Comparison of ENCODE assay signal across 8 cellular contexts in the genomic region with DNA sequence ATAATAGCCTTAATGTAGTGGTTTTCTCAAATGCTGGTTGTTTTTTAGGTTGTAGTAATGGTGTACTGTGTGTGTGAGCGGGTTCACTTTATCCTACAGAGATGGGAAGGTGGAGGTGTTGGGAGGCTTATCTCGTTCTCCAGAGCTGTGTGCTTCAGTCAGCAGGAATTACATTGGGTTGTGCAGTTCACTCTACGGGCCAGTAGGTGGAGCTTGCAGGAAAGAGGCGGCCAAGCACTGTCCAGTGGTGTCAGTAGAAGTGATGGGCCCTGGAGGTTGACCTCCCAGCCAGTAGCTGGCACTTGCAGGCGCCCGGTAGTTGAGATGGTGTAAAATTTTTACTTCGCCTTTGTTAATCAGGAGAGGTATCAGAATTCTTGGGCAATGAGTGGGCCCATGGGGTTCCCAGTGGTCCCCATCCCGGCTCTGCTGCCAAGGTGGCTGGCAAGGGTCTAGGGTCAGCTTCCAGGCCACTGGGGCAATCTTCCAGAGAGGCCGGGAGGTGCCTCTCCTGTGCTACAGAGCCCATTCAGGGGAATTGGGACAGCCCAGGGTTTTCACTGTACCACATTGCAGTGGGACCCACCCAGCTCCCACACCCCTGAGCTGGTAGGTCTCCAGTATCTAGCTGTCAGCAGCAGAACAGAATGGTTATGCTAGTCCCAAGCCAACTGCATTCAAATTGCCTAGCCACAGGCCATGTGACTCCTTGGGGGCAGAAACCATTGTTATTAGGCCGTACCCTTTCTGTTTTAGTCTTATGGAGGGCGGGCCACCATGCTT.
DNase-seq lines count a peak whose midpoint lies in the region; ATAC-seq and TF ChIP-seq lines count a peak whose summit lies in the region.

No MANE protein-coding gene starts in this region.

- H3K4me3 Mint-ChIP-seq in activated naive CD4-positive, alpha-beta T cell treated with anti-CD3 and anti-CD28 coated beads, Interleukin-2, amount 10 ng/mL, durations not matched to agents 7 days and 5 days: no peak overlapping the region

- peaks cover 23% of the 10 kb centered on the region for H3K4me1 Mint-ChIP-seq in activated naive CD4-positive, alpha-beta T cell treated with anti-CD3 and anti-CD28 coated beads, Interleukin-2, amount 10 ng/mL, durations not matched to agents 7 days and 5 days

- peaks cover 49% of the 10 kb centered on the region for H3K36me3 Mint-ChIP-seq in activated naive CD4-positive, alpha-beta T cell treated with anti-CD3 and anti-CD28 coated beads, Interleukin-2, amount 10 ng/mL, durations not matched to agents 7 days and 5 days

- no peak overlapping the region for H3K27ac Mint-ChIP-seq in activated naive CD4-positive, alpha-beta T cell treated with anti-CD3 and anti-CD28 coated beads, Interleukin-2, amount 10 ng/mL, durations not matched to agents 7 days and 5 days

- ATAC-seq in GM21723 (IDR thresholded peaks at IDR 0.05; ENCODE audit: unreplicated experiment): peak; percentile 85

- CTCF ChIA-PET in activated naive CD4-positive, alpha-beta T cell treated with anti-CD3 and anti-CD28 coated beads, Interleukin-2, amount 10 ng/mL, durations not matched to agents 7 days and 5 days (lab: Charles Lee): interaction anchor here (0.6 to 5.9 kb wide), 43 partner anchors 10 to 276 kb away, joined by 3 to 45 read pairs (median 6); partner anchors contain the start of gene MMP20

- TF ChIP-seq EP300 in Ishikawa (IDR thresholded peaks at IDR 0.05; ENCODE audit: borderline replicate concordance): no peak

- H3K27me3 Mint-ChIP-seq in activated naive CD4-positive, alpha-beta T cell treated with anti-CD3 and anti-CD28 coated beads, Interleukin-2, amount 10 ng/mL, durations not matched to agents 7 days and 5 days: no peaks in the 10 kb centered on the region

- peaks cover 9% of the 10 kb centered on the region for H3K9me3 Mint-ChIP-seq in activated naive CD4-positive, alpha-beta T cell treated with anti-CD3 and anti-CD28 coated beads, Interleukin-2, amount 10 ng/mL, durations not matched to agents 7 days and 5 days

- TF ChIP-seq RAD21 in Ishikawa (IDR thresholded peaks at IDR 0.05; ENCODE audit: low read depth): peak; percentile 77

- DNase-seq in GDM1 (lab: John Stamatoyannopoulos, UW): peak; percentile 26
- DNase-seq in RPMI8226: peak; percentile 75
- DNase-seq in activated naive CD4-positive, alpha-beta T cell treated with anti-CD3 and anti-CD28 coated beads, Interleukin-2, amount 10 ng/mL, durations not matched to agents 7 days and 5 days: peak; percentile 64
- peak; percentile 83 for DNase-seq in globus pallidus (ENCODE audit: low spot score)
- DNase-seq in pons (ENCODE audit: low spot score): peak; percentile 80
- DNase-seq in DMS79 (lab: John Stamatoyannopoulos, UW): no peak

TF ChIP-seq in Ishikawa, 13 proteins besides CTCF, POLR2A, EP300 and RAD21:
- TF ChIP-seq FOXM1 (IDR thresholded peaks at IDR 0.05; ENCODE audit: borderline replicate concordance, low read depth): no peak
- no peak for TF ChIP-seq EGR1 (IDR thresholded peaks at IDR 0.05)
- TF ChIP-seq CEBPB (IDR thresholded peaks at IDR 0.05): no peak
- no peak for TF ChIP-seq USF1 (IDR thresholded peaks at IDR 0.05)
- TF ChIP-seq TEAD4 (IDR thresholded peaks at IDR 0.05): no peak
- no peak for TF ChIP-seq TAF1 (IDR thresholded peaks at IDR 0.05; ENCODE audit: low read depth)
- TF ChIP-seq, protein P1, sequence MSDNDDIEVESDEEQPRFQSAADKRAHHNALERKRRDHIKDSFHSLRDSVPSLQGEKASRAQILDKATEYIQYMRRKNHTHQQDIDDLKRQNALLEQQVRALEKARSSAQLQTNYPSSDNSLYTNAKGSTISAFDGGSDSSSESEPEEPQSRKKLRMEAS (IDR thresholded peaks at IDR 0.05): no peak
- TF ChIP-seq CREB1 (IDR thresholded peaks at IDR 0.05; ENCODE audit: low read depth): no peak
